ENCODE assay signal across 17 cellular contexts in genomic region chr19:10642473-10642872, GRCh38. TPM values are rescaled to one million over a fixed set of nuclear protein-coding genes. Genes with fewer than 3 reads are reported as not detected.
A peak's percentile ranks its signal among the peaks of the same experiment; 100 is the strongest.
DNase-seq lines count a peak whose midpoint lies in the region; ATAC-seq, FAIRE-seq and TF ChIP-seq lines count a peak whose summit lies in the region.
"Had no signal": no experiment of that assay in that cellular context is flagged by ENCODE, and none has a peak within 500 bp of the region (broad histone marks: within the 10 kb centered on the region; RNA-seq: fewer than 3 reads in every experiment).

No MANE protein-coding gene starts in this region.

- 88% methylated on average over 11 of the region's 12 CpGs; no CpG with 5 or more reads in 1 of the 2 experiments for whole genome bisulfite sequencing in H1 (ENCODE audit: extremely low coverage in 1 of 2, insufficient coverage in 1 of 2, insufficient read length in 1 of 2, insufficient replicate concordance in 2 of 2, low coverage in 1 of 2, low lambda C conversion rate in 2 of 2, missing lambda C conversion rate in 1 of 2), 2 experiments

- H3K4me1 ChIP-seq in BLaER1 (peaks cover 32% of the 10 kb centered on the region), HUES6 (ENCODE audit: control insufficient read depth, insufficient read depth, low read length) (peaks cover 26% of the 10 kb centered on the region), H1 (replicated peaks in 1 of 4; ENCODE audit: control insufficient read depth in 3 of 4, insufficient read depth in 4 of 4, low read length in 3 of 4) (peaks cover 6 to 17% (median 13%) of the 10 kb centered on the region in 4 experiments), osteoblast (ENCODE audit: insufficient read depth, low read length) (no peaks in the 10 kb centered on the region)

- H4K8ac ChIP-seq in H1 (ENCODE audit: extremely low read depth, insufficient read depth, low read length), result no peak overlapping the region

- H3K27me3 ChIP-seq in BLaER1 (no peaks in the 10 kb centered on the region), HUES6 (ENCODE audit: control insufficient read depth, insufficient read depth, low read length) (no peaks in the 10 kb centered on the region), H1 (replicated peaks in 1 of 4; ENCODE audit: control insufficient read depth in 3 of 4, extremely low read depth in 1 of 4, insufficient read depth in 3 of 4, low read length in 3 of 4) (no peaks in the 10 kb centered on the region), osteoblast (ENCODE audit: insufficient read depth, low read length) (no peaks in the 10 kb centered on the region)
- H3K27me3 ChIP-seq: brain microvascular endothelial cell, upper lobe of right lung had no signal

- TF ChIP-seq POLR2A in H1 (IDR thresholded peaks at IDR 0.05; ENCODE audit: control extremely low read depth in 1 of 2, low read depth in 2 of 2, low read length in 2 of 2), result no peak

- no peak for TF ChIP-seq CTCF in H1 (IDR thresholded peaks at IDR 0.05; ENCODE audit: control extremely low read depth in 1 of 3, insufficient read depth in 1 of 3, low read depth in 1 of 3, low read length in 3 of 3)
- TF ChIP-seq CTCF in osteoblast (IDR thresholded peaks at IDR 0.05; ENCODE audit: extremely low read depth, low read depth, low read length), result no peak

- no peaks in the 10 kb centered on the region for H3K9me3 ChIP-seq in BLaER1
- no peaks in the 10 kb centered on the region for H3K9me3 ChIP-seq in HUES6 (ENCODE audit: control insufficient read depth, insufficient read depth, low read depth, low read length)
- no peaks in the 10 kb centered on the region for H3K9me3 ChIP-seq in H1 (ENCODE audit: insufficient read depth in 2 of 2, low read depth in 1 of 2, low read length in 1 of 2)
- no peaks in the 10 kb centered on the region for H3K9me3 ChIP-seq in osteoblast (ENCODE audit: low read depth, low read length)
- H3K9me3 ChIP-seq: upper lobe of right lung had no signal

- H2BK15ac ChIP-seq in H1 (ENCODE audit: low read length), result no peak overlapping the region

- peak overlapping the region; percentile 75; the same call in 1 of the 2 replicates for H3K27ac ChIP-seq in BLaER1
- H3K27ac ChIP-seq in HUES6 (ENCODE audit: low read depth, low read length), result 0 out of 2 replicates have a peak overlapping the region, but pooled peaks have one; percentile 30
- 0 out of 2 replicates have a peak overlapping the region, but pooled peaks have one; percentile 11 for H3K27ac ChIP-seq in H1 (ENCODE audit: low read depth, low read length)
- no peak overlapping the region for H3K27ac ChIP-seq in osteoblast (ENCODE audit: low read depth, low read length)
- H3K27ac ChIP-seq: brain microvascular endothelial cell, upper lobe of right lung had no signal

- no peaks in the 10 kb centered on the region; the same call in 1 of the 2 replicates for H3K79me1 ChIP-seq in H1 (ENCODE audit: low read depth, low read length)

- no peak for TF ChIP-seq EP300 in H1 (IDR thresholded peaks at IDR 0.05; ENCODE audit: borderline replicate concordance in 1 of 2, low read depth in 2 of 2, low read length in 2 of 2)

- no peaks in the 10 kb centered on the region for H3K23me2 ChIP-seq in H1 (ENCODE audit: low read depth, low read length)

- no peak overlapping the region for H3K4ac ChIP-seq in H1 (replicated peaks; ENCODE audit: insufficient read length, low read depth, low read length)

- no peak for FAIRE-seq in H1 (lab: Jason Lieb, UNC)

- H4K5ac ChIP-seq in H1 (ENCODE audit: insufficient read length, low read depth, low read length), result no peak overlapping the region

- TF ChIP-seq RAD21 in H1 (IDR thresholded peaks at IDR 0.05 in 1 of 2, conservative IDR thresholded peaks at IDR 0.05 in 1 of 2; ENCODE audit: low read depth in 2 of 2, low read length in 2 of 2), result no peak

- no peak overlapping the region for H3K18ac ChIP-seq in H1 (ENCODE audit: extremely low read depth, low read length)

- H3K9ac ChIP-seq in BLaER1, result peak overlapping the region; percentile 73
- peak overlapping the region; percentile 37 for H3K9ac ChIP-seq in HUES6 (ENCODE audit: low read length)
- no peak overlapping the region for H3K9ac ChIP-seq in H1 (replicated peaks in 1 of 4; ENCODE audit: extremely low read depth in 1 of 4, low read depth in 3 of 4, low read length in 3 of 4)

- H3K36me3 ChIP-seq in BLaER1 (peaks cover 64% of the 10 kb centered on the region), HUES6 (ENCODE audit: control insufficient read depth, insufficient read depth, low read length) (peaks cover 53% of the 10 kb centered on the region), H1 (ENCODE audit: control insufficient read depth in 2 of 4, insufficient read depth in 4 of 4, low read length in 3 of 4) (peaks cover 13 to 39% (median 20%) of the 10 kb centered on the region in 4 experiments; a peak in 7 of 8 replicates), osteoblast (ENCODE audit: insufficient read depth, low read length) (peaks cover 27% of the 10 kb centered on the region)

- H2AFZ ChIP-seq in H1 (ENCODE audit: low read length) (no peak overlapping the region), osteoblast (ENCODE audit: low read length) (no peak overlapping the region)

- H3K79me2 ChIP-seq in H1 (ENCODE audit: control insufficient read depth in 1 of 2, insufficient read depth in 2 of 2, low read length in 2 of 2), result no peaks in the 10 kb centered on the region
- no peaks in the 10 kb centered on the region for H3K79me2 ChIP-seq in osteoblast (ENCODE audit: insufficient read depth, low read length)

- no peak overlapping the region for H2BK12ac ChIP-seq in H1 (ENCODE audit: low read depth, low read length)

- H3K4me2 ChIP-seq in BLaER1 (peak overlapping the region; percentile 75), H1 (ENCODE audit: insufficient read depth in 1 of 2, low read depth in 2 of 2, low read length in 2 of 2) (no peak overlapping the region), osteoblast (ENCODE audit: insufficient read depth, low read length) (no peak overlapping the region)

- H2BK5ac ChIP-seq in H1 (ENCODE audit: low read depth, low read length), result peak overlapping the region; percentile 60; the same call in 1 of the 2 replicates

- H3K14ac ChIP-seq in H1 (ENCODE audit: insufficient read length), result no peak overlapping the region

- H2BK120ac ChIP-seq in H1 (replicated peaks; ENCODE audit: low read depth, low read length), result no peak overlapping the region

- H3K4me3 ChIP-seq in BLaER1, result no peak overlapping the region
- H3K4me3 ChIP-seq in HUES6 (ENCODE audit: low read depth, low read length), result no peak overlapping the region
- H3K4me3 ChIP-seq in H1 (ENCODE audit: extremely low read depth in 1 of 4, insufficient read depth in 2 of 4, low read depth in 3 of 4, low read length in 4 of 4), result no peak overlapping the region
- H3K4me3 ChIP-seq in osteoblast (ENCODE audit: insufficient read depth, low read length), result no peak overlapping the region
- H3K4me3 ChIP-seq: upper lobe of right lung had no signal

- no peak for DNase-seq in H1 (ENCODE audit: low read depth in 1 of 2, low spot score in 2 of 2)
- DNase-seq in osteoblast (ENCODE audit: insufficient read length, low spot score, missing footprints), result peak; percentile 31
- no peak for DNase-seq in GM19240 (ENCODE audit: insufficient read length, low spot score)
- DNase-seq in activated effector memory CD4-positive, alpha-beta T cell treated with Interleukin-2 at 50 U/mL for 16 hours, result no peak
- DNase-seq in AG20443 (ENCODE audit: low spot score), result no peak
- DNase-seq: brain microvascular endothelial cell; DND-41; effector memory CD4-positive, alpha-beta T cell; NCI-H1092 treated with DMSO at 0.1 percent for 48 hours; NCI-H446; OCI-M1; upper lobe of right lung had no signal

- H3K56ac ChIP-seq in H1 (replicated peaks; ENCODE audit: insufficient read length, low read depth, low read length), result no peak overlapping the region

- no peak overlapping the region for H3K23ac ChIP-seq in H1 (ENCODE audit: insufficient read length)

- POLR2A ChIA-PET in H1 (lab: Charles Lee; ENCODE audit: partially characterized antibody), result interaction anchor here (0.6 to 59.0 kb wide), 13 partner anchors 9 to 883 kb away, joined by 3 to 1874 read pairs (median 5); partner anchors contain the start of genes CDKN2D, DNM2, ILF3 and QTRT1

- no peak overlapping the region for H2BK20ac ChIP-seq in H1 (ENCODE audit: low read length)

- no peak overlapping the region for H2AK5ac ChIP-seq in H1 (ENCODE audit: low read depth, low read length)

- H4K20me1 ChIP-seq in BLaER1 (peaks cover 51% of the 10 kb centered on the region), H1 (replicated peaks in 1 of 2; ENCODE audit: control insufficient read depth in 1 of 2, insufficient read depth in 2 of 2, low read length in 2 of 2) (peaks cover 0 to 2% of the 10 kb centered on the region in 2 experiments), osteoblast (ENCODE audit: insufficient read depth, low read length) (no peaks in the 10 kb centered on the region)

- H4K91ac ChIP-seq in H1 (replicated peaks; ENCODE audit: insufficient read length, low read length), result no peak overlapping the region

- CTCF ChIA-PET in H1 (lab: Charles Lee; ENCODE audit: partially characterized antibody), result interaction anchor here (1.0 to 14.2 kb wide), 4 partner anchors 10 to 60 kb away, joined by 4 to 267 read pairs (median 10); no protein-coding TSS in a partner anchor

- no peak for ATAC-seq in GM19328 (IDR thresholded peaks at IDR 0.05; ENCODE audit: unreplicated experiment)
- ATAC-seq: upper lobe of right lung had no signal

RNA-seq across cellular contexts. Expression of gene ILF3, which starts 11.7 kb away (rescaled TPM):
- 675 and 695 TPM in 2 replicates for total RNA-seq in H1 (2021; fragmentation: NEBNext Ultra II Directional; extraction: Animal tissue kit (Norgen Biotek cat#: 25700))
- polyA plus RNA-seq in H1 (2011; rRNA removed), result 291 and 412 TPM in 2 replicates
- 422 TPM for polyA plus RNA-seq in H1 (2011; cell fraction: cytosol; rRNA removed)
- polyA plus RNA-seq in H1 (2011; cell fraction: nucleus; rRNA removed), result 936 TPM
- polyA plus RNA-seq in H1 (2012, experiment 1 of 2), result 420 to 558 TPM (median 549 TPM) in 4 replicates
- 262 TPM for polyA plus RNA-seq in H1 (2012, experiment 2 of 2)
- 360 TPM for polyA plus RNA-seq in H1 (2013, experiment 1 of 2)
- 337 TPM for polyA plus RNA-seq in H1 (2013, experiment 2 of 2)
- polyA minus RNA-seq in H1 (2011; rRNA and poly(A)+ RNA removed), result 399 and 421 TPM in 2 replicates
- 267 TPM for polyA minus RNA-seq in H1 (2011; cell fraction: cytosol; rRNA and poly(A)+ RNA removed)
- 311 TPM for polyA minus RNA-seq in H1 (2011; cell fraction: nucleus; rRNA and poly(A)+ RNA removed)
- 105 and 107 TPM in 2 replicates for total RNA-seq in osteoblast

RNA-seq across cellular contexts. Expression of gene SLC44A2, which starts 17.1 kb away (rescaled TPM):
- total RNA-seq in H1 (2021; fragmentation: NEBNext Ultra II Directional; extraction: Animal tissue kit (Norgen Biotek cat#: 25700)), result 118 and 120 TPM in 2 replicates
- polyA plus RNA-seq in H1 (2011; rRNA removed), result 105 and 113 TPM in 2 replicates
- polyA plus RNA-seq in H1 (2011; cell fraction: cytosol; rRNA removed), result 80.7 TPM
- 208 TPM for polyA plus RNA-seq in H1 (2011; cell fraction: nucleus; rRNA removed)
- 91.8 to 115 TPM (median 97.4 TPM) in 4 replicates for polyA plus RNA-seq in H1 (2012, experiment 1 of 2)
- polyA plus RNA-seq in H1 (2012, experiment 2 of 2), result 122 TPM
- 119 TPM for polyA plus RNA-seq in H1 (2013, experiment 1 of 2)
- 115 TPM for polyA plus RNA-seq in H1 (2013, experiment 2 of 2)
- 110 and 111 TPM in 2 replicates for polyA minus RNA-seq in H1 (2011; rRNA and poly(A)+ RNA removed)
- polyA minus RNA-seq in H1 (2011; cell fraction: cytosol; rRNA and poly(A)+ RNA removed), result 60.9 TPM
- polyA minus RNA-seq in H1 (2011; cell fraction: nucleus; rRNA and poly(A)+ RNA removed), result 63.2 TPM
- total RNA-seq in osteoblast, result 43.0 and 49.9 TPM in 2 replicates

RNA-seq across cellular contexts. Expression of gene AP1M2, which starts 55.4 kb away (rescaled TPM):
- total RNA-seq in H1 (2021; fragmentation: NEBNext Ultra II Directional; extraction: Animal tissue kit (Norgen Biotek cat#: 25700)), result 140 and 141 TPM in 2 replicates
- 161 and 205 TPM in 2 replicates for polyA plus RNA-seq in H1 (2011; rRNA removed)
- 177 TPM for polyA plus RNA-seq in H1 (2011; cell fraction: cytosol; rRNA removed)
- polyA plus RNA-seq in H1 (2011; cell fraction: nucleus; rRNA removed), result 187 TPM
- 84.6 to 161 TPM (median 155 TPM) in 4 replicates for polyA plus RNA-seq in H1 (2012, experiment 1 of 2)
- 267 TPM for polyA plus RNA-seq in H1 (2012, experiment 2 of 2)
- 62.8 TPM for polyA plus RNA-seq in H1 (2013, experiment 1 of 2)
- polyA plus RNA-seq in H1 (2013, experiment 2 of 2), result 59.0 TPM
- polyA minus RNA-seq in H1 (2011; rRNA and poly(A)+ RNA removed), result 247 and 253 TPM in 2 replicates
- 115 TPM for polyA minus RNA-seq in H1 (2011; cell fraction: cytosol; rRNA and poly(A)+ RNA removed)
- 78.3 TPM for polyA minus RNA-seq in H1 (2011; cell fraction: nucleus; rRNA and poly(A)+ RNA removed)
- 0.29 and 0.72 TPM in 2 replicates for total RNA-seq in osteoblast
- total RNA-seq: lung microvascular endothelial cell had no signal
- polyA plus RNA-seq: BJ had no signal

RNA-seq across cellular contexts. Expression of gene QTRT1, which starts 58.8 kb away (rescaled TPM):
- total RNA-seq in H1 (2021; fragmentation: NEBNext Ultra II Directional; extraction: Animal tissue kit (Norgen Biotek cat#: 25700)), result 61.1 and 61.6 TPM in 2 replicates
- 94.2 and 126 TPM in 2 replicates for polyA plus RNA-seq in H1 (2011; rRNA removed)
- polyA plus RNA-seq in H1 (2011; cell fraction: cytosol; rRNA removed), result 106 TPM
- polyA plus RNA-seq in H1 (2011; cell fraction: nucleus; rRNA removed), result 245 TPM
- polyA plus RNA-seq in H1 (2012, experiment 1 of 2), result 59.3 to 105 TPM (median 99.7 TPM) in 4 replicates
- 74.3 TPM for polyA plus RNA-seq in H1 (2012, experiment 2 of 2)
- polyA plus RNA-seq in H1 (2013, experiment 1 of 2), result 33.7 TPM
- 31.1 TPM for polyA plus RNA-seq in H1 (2013, experiment 2 of 2)
- 24.7 and 28.9 TPM in 2 replicates for polyA minus RNA-seq in H1 (2011; rRNA and poly(A)+ RNA removed)
- 20.5 TPM for polyA minus RNA-seq in H1 (2011; cell fraction: cytosol; rRNA and poly(A)+ RNA removed)
- polyA minus RNA-seq in H1 (2011; cell fraction: nucleus; rRNA and poly(A)+ RNA removed), result 38.8 TPM
- 34.0 and 36.5 TPM in 2 replicates for total RNA-seq in osteoblast

Comparison
In these comparisons a context has a peak if more than half of its experiments do, and no peak if none do; other contexts are left out.
1. H3K9ac ChIP-seq: peak in BLaER1 (single experiment) and HUES6 (single experiment); none in H1 (0 of 4).
2. RNA of gene AP1M2, which starts 55.4 kb away (total RNA-seq): 140 to 141 TPM in H1; 0.29 to 0.72 TPM in osteoblast; every median in the first group is over 10 times any median in the second.